In genomic region chr12:1810931-1811280, GRCh38 we compare ENCODE assay signal across 21 cellular contexts. TPM values are rescaled to one million over a fixed set of nuclear protein-coding genes. Genes with fewer than 3 reads are reported as not detected.
A peak's percentile ranks its signal among the peaks of the same experiment; 100 is the strongest.
DNase-seq lines count a peak whose midpoint lies in the region; ATAC-seq and TF ChIP-seq lines count a peak whose summit lies in the region.
"Had no signal": no experiment of that assay in that cellular context is flagged by ENCODE, and none has a peak within 500 bp of the region (broad histone marks: within the 10 kb centered on the region; RNA-seq: fewer than 3 reads in every experiment).

No MANE protein-coding gene starts in this region.

- H3K4me3 ChIP-seq in NB4 (ENCODE audit: low read depth, low read length) (peak overlapping the region; percentile 96), osteoblast (ENCODE audit: insufficient read depth, low read length) (no peak overlapping the region)
- H3K4me3 ChIP-seq: gastroesophageal sphincter, MG63, suprapubic skin had no signal

- ATAC-seq in GM21737 (IDR thresholded peaks at IDR 0.05; ENCODE audit: unreplicated experiment) = no peak
- ATAC-seq: gastroesophageal sphincter had no signal

- H3K27me3 ChIP-seq in osteoblast (ENCODE audit: insufficient read depth, low read length) = peaks cover 18% of the 10 kb centered on the region
- H3K27me3 ChIP-seq: gastroesophageal sphincter, MG63 had no signal

- peak overlapping the region; percentile 51 for H3K4me3 Mint-ChIP-seq in activated naive CD8-positive, alpha-beta T cell
- no peak overlapping the region for H3K4me3 Mint-ChIP-seq in activated naive CD8-positive, alpha-beta T cell treated with anti-CD3 and anti-CD28 coated beads for 36 hours
- H3K4me3 Mint-ChIP-seq in chondrocyte (ENCODE audit: unreplicated experiment) = no peak overlapping the region
- H3K4me3 Mint-ChIP-seq: brain had no signal

- H3K4me1 Mint-ChIP-seq in activated naive CD8-positive, alpha-beta T cell (ENCODE audit: low read depth) = peaks cover 11% of the 10 kb centered on the region
- H3K4me1 Mint-ChIP-seq in activated naive CD8-positive, alpha-beta T cell treated with anti-CD3 and anti-CD28 coated beads for 36 hours = no peaks in the 10 kb centered on the region
- H3K4me1 Mint-ChIP-seq in chondrocyte (ENCODE audit: low read depth) = peaks cover 32% of the 10 kb centered on the region

- TF ChIP-seq CTCF in NB4 (IDR thresholded peaks at IDR 0.05; ENCODE audit: low read depth, low read length) (no peak), chondrocyte (IDR thresholded peaks at IDR 0.05) (no peak), osteoblast (IDR thresholded peaks at IDR 0.05; ENCODE audit: extremely low read depth, low read depth, low read length) (no peak)

- no peaks in the 10 kb centered on the region for H3K9me3 ChIP-seq in osteoblast (ENCODE audit: low read depth, low read length)
- H3K9me3 ChIP-seq: gastroesophageal sphincter, MG63, suprapubic skin had no signal

- peak overlapping the region; percentile 46 for H3K27ac Mint-ChIP-seq in activated naive CD8-positive, alpha-beta T cell
- H3K27ac Mint-ChIP-seq in activated naive CD8-positive, alpha-beta T cell treated with anti-CD3 and anti-CD28 coated beads for 36 hours = no peak overlapping the region
- no peak overlapping the region for H3K27ac Mint-ChIP-seq in chondrocyte (ENCODE audit: unreplicated experiment)

- no peaks in the 10 kb centered on the region for H4K20me1 ChIP-seq in osteoblast (ENCODE audit: insufficient read depth, low read length)

- H3K27me3 Mint-ChIP-seq in activated naive CD8-positive, alpha-beta T cell = no peaks in the 10 kb centered on the region
- H3K27me3 Mint-ChIP-seq in activated naive CD8-positive, alpha-beta T cell treated with anti-CD3 and anti-CD28 coated beads for 36 hours = peaks cover 3% of the 10 kb centered on the region
- peaks cover 7% of the 10 kb centered on the region for H3K27me3 Mint-ChIP-seq in chondrocyte (ENCODE audit: low read depth)

- H3K36me3 ChIP-seq in osteoblast (ENCODE audit: insufficient read depth, low read length) = no peaks in the 10 kb centered on the region
- H3K36me3 ChIP-seq: gastroesophageal sphincter, MG63, suprapubic skin had no signal

- no peak overlapping the region for H3K4me2 ChIP-seq in osteoblast (ENCODE audit: insufficient read depth, low read length)

- no peaks in the 10 kb centered on the region for H3K9me3 Mint-ChIP-seq in activated naive CD8-positive, alpha-beta T cell (ENCODE audit: low read depth)
- no peaks in the 10 kb centered on the region for H3K9me3 Mint-ChIP-seq in activated naive CD8-positive, alpha-beta T cell treated with anti-CD3 and anti-CD28 coated beads for 36 hours
- no peaks in the 10 kb centered on the region for H3K9me3 Mint-ChIP-seq in chondrocyte (ENCODE audit: low read depth)

- H3K27ac ChIP-seq in osteoblast (ENCODE audit: low read depth, low read length) = no peak overlapping the region
- H3K27ac ChIP-seq: parathyroid adenoma had no signal

- H3K36me3 Mint-ChIP-seq in activated naive CD8-positive, alpha-beta T cell = no peaks in the 10 kb centered on the region
- no peaks in the 10 kb centered on the region for H3K36me3 Mint-ChIP-seq in activated naive CD8-positive, alpha-beta T cell treated with anti-CD3 and anti-CD28 coated beads for 36 hours
- no peaks in the 10 kb centered on the region for H3K36me3 Mint-ChIP-seq in chondrocyte (ENCODE audit: low read depth)
- H3K36me3 Mint-ChIP-seq: brain had no signal

- H3K4me1 ChIP-seq in osteoblast (ENCODE audit: insufficient read depth, low read length) = no peaks in the 10 kb centered on the region
- H3K4me1 ChIP-seq: gastroesophageal sphincter had no signal

- no peak for TF ChIP-seq POLR2A in NB4 (IDR thresholded peaks at IDR 0.05; ENCODE audit: extremely low read depth, insufficient read length)

- DNase-seq in activated naive CD8-positive, alpha-beta T cell treated with anti-CD3 and anti-CD28 coated beads for 36 hours = no peak
- DNase-seq in NB4 (ENCODE audit: low read depth) (no peak), chondrocyte (ENCODE audit: low spot score) (peak; percentile 72), osteoblast (ENCODE audit: insufficient read length, low spot score, missing footprints) (peak; percentile 31), SKM-1 (lab: John Stamatoyannopoulos, UW; ENCODE audit: unreplicated experiment) (no peak), cerebellum (ENCODE audit: low spot score) (no peak)
- DNase-seq: activated gamma-delta T cell treated with Interleukin-2 at 50 U/mL for 16 hours, DMS 273 treated with DMSO at 0.1 percent for 48 hours, erythroblast, MG63, NCI-H187 treated with DMSO at 0.1 percent for 48 hours, NCI-H446 had no signal

- no peaks in the 10 kb centered on the region for H3K79me2 ChIP-seq in osteoblast (ENCODE audit: insufficient read depth, low read length)
- H3K79me2 ChIP-seq: parathyroid adenoma had no signal

- no peak overlapping the region for H2AFZ ChIP-seq in osteoblast (ENCODE audit: low read length)
- H2AFZ ChIP-seq: parathyroid adenoma had no signal

RNA-seq across cellular contexts. Expression of gene LRTM2, which starts 9.5 kb away (rescaled TPM):
- not detected for total RNA-seq in activated naive CD8-positive, alpha-beta T cell treated with anti-CD3 and anti-CD28 coated beads for 36 hours
- total RNA-seq in chondrocyte (not detected in 3 replicates), osteoblast (not detected in 2 replicates), cerebellum (3.5 TPM)
- total RNA-seq: dermis microvascular lymphatic vessel endothelial cell, gastroesophageal sphincter, H4, mucosa of gallbladder had no signal

Comparison
In these comparisons a context has a peak if more than half of its experiments do, and no peak if none do; other contexts are left out.
1. DNase-seq: peak in chondrocyte (single experiment) and osteoblast (single experiment); none in activated naive CD8-positive, alpha-beta T cell treated with anti-CD3 and anti-CD28 coated beads for 36 hours (single experiment), NB4 (single experiment), SKM-1 (single experiment) and cerebellum (single experiment).